Comparison of ENCODE assay signal across 16 cellular contexts in the genomic region with DNA sequence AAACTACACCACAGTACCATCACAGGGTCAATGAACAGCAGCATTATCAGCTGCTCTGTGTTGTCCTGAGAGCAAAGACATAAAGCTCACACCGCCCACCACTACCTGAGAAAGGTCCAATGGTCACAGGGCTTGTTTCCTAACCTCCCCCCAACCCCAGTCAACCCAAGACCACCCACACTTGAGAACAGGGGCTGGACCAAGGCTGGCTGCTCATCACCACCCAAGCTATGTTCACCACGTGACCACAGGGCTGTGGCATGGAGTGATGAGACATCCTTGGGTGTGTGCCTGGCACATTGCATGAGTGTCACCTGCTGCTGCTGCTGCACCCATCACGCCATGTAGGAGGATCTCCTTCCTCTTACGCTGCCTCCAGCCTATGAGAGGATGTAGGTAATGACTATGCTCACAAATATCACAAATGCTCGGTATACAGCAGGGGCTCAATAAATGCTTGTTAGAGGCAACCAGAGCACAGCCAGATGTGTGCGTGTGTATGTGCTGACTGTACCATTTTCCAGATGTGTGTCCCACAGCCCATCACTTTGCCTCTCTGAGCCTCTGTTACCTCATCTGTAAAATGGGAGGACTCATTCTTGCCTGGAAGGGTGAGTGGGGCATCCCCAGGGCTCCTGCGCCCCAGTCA. TPM values are rescaled to one million over a fixed set of nuclear protein-coding genes. Genes with fewer than 3 reads are reported as not detected.
DNase-seq lines count a peak whose midpoint lies in the region; ATAC-seq and TF ChIP-seq lines count a peak whose summit lies in the region.
"Had no signal": no experiment of that assay in that cellular context is flagged by ENCODE, and none has a peak within 500 bp of the region (broad histone marks: within the 10 kb centered on the region; RNA-seq: fewer than 3 reads in every experiment).

No MANE protein-coding gene starts in this region.

- no peak overlapping the region for H3K27ac Mint-ChIP-seq in CD8-positive, alpha-beta memory T cell
- H3K27ac Mint-ChIP-seq: brain had no signal

- H3K36me3 Mint-ChIP-seq in CD8-positive, alpha-beta memory T cell: no peaks in the 10 kb centered on the region
- H3K36me3 Mint-ChIP-seq: brain had no signal

- H3K4me1 Mint-ChIP-seq in CD8-positive, alpha-beta memory T cell: peaks cover 0 to 1% (median 0%) of the 10 kb centered on the region in 3 donors

- POLR2A ChIA-PET in CD8-positive, alpha-beta memory T cell (lab: Charles Lee): no interaction called here

- H3K9me3 ChIP-seq in CD8-positive, alpha-beta memory T cell (ENCODE audit: low read length): no peaks in the 10 kb centered on the region
- H3K9me3 ChIP-seq: BE2C, ovary had no signal

- H3K27ac ChIP-seq in foreskin keratinocyte: no peak overlapping the region
- no peak overlapping the region for H3K27ac ChIP-seq in CD8-positive, alpha-beta memory T cell (ENCODE audit: low read depth, low read length)
- H3K27ac ChIP-seq: heart right ventricle, ovary had no signal

- ATAC-seq in HG03442 (IDR thresholded peaks at IDR 0.05; ENCODE audit: unreplicated experiment) (peak; percentile 55), foreskin keratinocyte (peak; percentile 47), HG03039 (IDR thresholded peaks at IDR 0.05; ENCODE audit: unreplicated experiment) (no peak)

- H3K27me3 Mint-ChIP-seq in CD8-positive, alpha-beta memory T cell: peaks cover 18 to 47% of the 10 kb centered on the region in 2 donors

- no peaks in the 10 kb centered on the region for H3K27me3 ChIP-seq in foreskin keratinocyte
- no peaks in the 10 kb centered on the region for H3K27me3 ChIP-seq in CD8-positive, alpha-beta memory T cell (ENCODE audit: insufficient read depth, low read length, poor library complexity, severe bottlenecking)
- H3K27me3 ChIP-seq: BE2C, ovary had no signal

- CTCF ChIA-PET in CD8-positive, alpha-beta memory T cell (lab: Charles Lee): no interaction called here

- H3K4me3 Mint-ChIP-seq in CD8-positive, alpha-beta memory T cell: no peak overlapping the region
- H3K4me3 Mint-ChIP-seq: brain had no signal

- H3K4me3 ChIP-seq in CD8-positive, alpha-beta memory T cell (ENCODE audit: low read length): no peak overlapping the region
- H3K4me3 ChIP-seq: heart right ventricle, ovary had no signal

- H3K36me3 ChIP-seq in CD8-positive, alpha-beta memory T cell (ENCODE audit: insufficient read depth, low read length): no peaks in the 10 kb centered on the region
- H3K36me3 ChIP-seq: BE2C, heart right ventricle, ovary had no signal

- DNase-seq in stimulated activated CD4-positive, alpha-beta T cell treated with anti-CD3 and anti-CD28 coated beads, Interleukin-1b, Interleukin-23, amount 100 ng/mL, for 48 hours: peak; percentile 39
- no peak for DNase-seq in stimulated activated CD4-positive, alpha-beta T cell treated with anti-CD3 and anti-CD28 coated beads, Interleukin-2, amount 100 ng/mL, for 24 hours
- DNase-seq in foreskin keratinocyte (no peak), COLO668 (lab: John Stamatoyannopoulos, UW; ENCODE audit: unreplicated experiment) (no peak), NCI-H2196 treated with DMSO at 0.1 percent for 48 hours (lab: John Stamatoyannopoulos, UW; ENCODE audit: unreplicated experiment) (no peak)
- no peak for DNase-seq in CD8-positive, alpha-beta memory T cell
- DNase-seq: BE2C, GF-D8, heart right ventricle, NCI-H1105, NCI-H524 treated with DMSO at 0.1 percent for 48 hours, ovary, Right ventricle myocardium superior had no signal

- H3K4me1 ChIP-seq in foreskin keratinocyte: peaks cover 4% of the 10 kb centered on the region
- H3K4me1 ChIP-seq in CD8-positive, alpha-beta memory T cell (ENCODE audit: insufficient read depth, low read length): no peaks in the 10 kb centered on the region
- H3K4me1 ChIP-seq: BE2C had no signal

- peaks cover 0 to 4% (median 0%) of the 10 kb centered on the region in 5 donors for H3K9me3 Mint-ChIP-seq in CD8-positive, alpha-beta memory T cell

- no peak for TF ChIP-seq CTCF in foreskin keratinocyte (conservative IDR thresholded peaks at IDR 0.05)

RNA-seq across cellular contexts. Expression of a gene that starts 23.3 kb away (rescaled TPM):
- 26.8 and 35.1 TPM in 2 replicates for total RNA-seq in foreskin keratinocyte
- polyA plus RNA-seq in foreskin keratinocyte: 24.1 and 28.7 TPM in 2 replicates
- under 1 TPM; 0.53 to 0.66 TPM for total RNA-seq in CD8-positive, alpha-beta memory T cell
- polyA plus RNA-seq in CD8-positive, alpha-beta memory T cell: not detected

Comparison
In these comparisons a context has a peak if more than half of its experiments do, and no peak if none do; other contexts are left out.
1. RNA of a gene that starts 23.3 kb away (total RNA-seq): 26.8 to 35.1 TPM in foreskin keratinocyte; 0.53 to 0.66 TPM in CD8-positive, alpha-beta memory T cell; every median in the first group is over 10 times any median in the second.